ENCODE assay signal across 9 cellular contexts in genomic region chr19:40623403-40624239, GRCh38. TPM values are rescaled to one million over a fixed set of nuclear protein-coding genes. Genes with fewer than 3 reads are reported as not detected.
DNase-seq lines count a peak whose midpoint lies in the region; ATAC-seq, FAIRE-seq and TF ChIP-seq lines count a peak whose summit lies in the region.
"Had no signal": no experiment of that assay in that cellular context is flagged by ENCODE, and none has a peak within 500 bp of the region (broad histone marks: within the 10 kb centered on the region; RNA-seq: fewer than 3 reads in every experiment).

No MANE protein-coding gene starts in this region.

- 0 out of 2 replicates have a peak overlapping the region, but pooled peaks have one; percentile 55 for H2BK15ac ChIP-seq in H1 (ENCODE audit: low read length)

- no peak overlapping the region for H4K5ac ChIP-seq in H1 (ENCODE audit: insufficient read length, low read depth, low read length)

- 0 out of 4 replicates have a peak, but pooled peaks of 1 of the 2 experiments have one; percentile 0 for TF ChIP-seq RAD21 in H1 (IDR thresholded peaks at IDR 0.05 in 1 of 2, conservative IDR thresholded peaks at IDR 0.05 in 1 of 2; ENCODE audit: low read depth in 2 of 2, low read length in 2 of 2)

- 13% methylated on average over 41 of the region's 41 CpGs for WGBS in HUES64
- whole genome bisulfite sequencing in H1 (ENCODE audit: extremely low coverage in 1 of 2, insufficient coverage in 1 of 2, insufficient read length in 1 of 2, insufficient replicate concordance in 2 of 2, low coverage in 1 of 2, low lambda C conversion rate in 2 of 2, missing lambda C conversion rate in 1 of 2), 2 experiments = 14% methylated on average over 35 of the region's 41 CpGs; no CpG with 5 or more reads in 1 of the 2 experiments

- H3K9me3 Mint-ChIP-seq in effector memory CD8-positive, alpha-beta T cell = no peaks in the 10 kb centered on the region
- H3K9me3 Mint-ChIP-seq: central memory CD8-positive, alpha-beta T cell; neural crest cell had no signal

- H3K23ac ChIP-seq in H1 (ENCODE audit: insufficient read length) = no peak overlapping the region

- H3K4me3 ChIP-seq in HUES64 (ENCODE audit: low read length) (peak overlapping the region; percentile 44), H1 (ENCODE audit: extremely low read depth in 1 of 4, insufficient read depth in 2 of 4, low read depth in 3 of 4, low read length in 4 of 4) (peak overlapping the region; percentile 6 to 53 (median 42); a peak in 7 of 8 replicates), osteoblast (ENCODE audit: insufficient read depth, low read length) (no peak overlapping the region)

- H3K79me2 ChIP-seq in H1 (ENCODE audit: control insufficient read depth in 1 of 2, insufficient read depth in 2 of 2, low read length in 2 of 2) = no peaks in the 10 kb centered on the region
- H3K79me2 ChIP-seq in osteoblast (ENCODE audit: insufficient read depth, low read length) = no peaks in the 10 kb centered on the region

- peaks cover 0 to 5% of the 10 kb centered on the region in 2 experiments for H4K20me1 ChIP-seq in H1 (replicated peaks in 1 of 2; ENCODE audit: control insufficient read depth in 1 of 2, insufficient read depth in 2 of 2, low read length in 2 of 2)
- peaks cover 2% of the 10 kb centered on the region for H4K20me1 ChIP-seq in osteoblast (ENCODE audit: insufficient read depth, low read length)

- H3K27me3 Mint-ChIP-seq in effector memory CD8-positive, alpha-beta T cell = no peaks in the 10 kb centered on the region
- H3K27me3 Mint-ChIP-seq: central memory CD8-positive, alpha-beta T cell had no signal

- peaks cover 49% of the 10 kb centered on the region for H3K36me3 Mint-ChIP-seq in effector memory CD8-positive, alpha-beta T cell (ENCODE audit: insufficient read depth)

- no peak overlapping the region for H4K91ac ChIP-seq in H1 (replicated peaks; ENCODE audit: insufficient read length, low read length)

- peaks cover 2 to 4% of the 10 kb centered on the region in 2 donors for H3K4me1 Mint-ChIP-seq in effector memory CD8-positive, alpha-beta T cell (ENCODE audit: low read depth in 2 of 2)

- H4K8ac ChIP-seq in H1 (ENCODE audit: extremely low read depth, insufficient read depth, low read length) = peak overlapping the region; percentile 91

- H2BK12ac ChIP-seq in H1 (ENCODE audit: low read depth, low read length) = no peak overlapping the region; the same call in 1 of the 2 replicates

- H2AFZ ChIP-seq in H1 (ENCODE audit: low read length) (no peak overlapping the region), osteoblast (ENCODE audit: low read length) (no peak overlapping the region)

- H3K23me2 ChIP-seq in H1 (ENCODE audit: low read depth, low read length) = peaks cover 2% of the 10 kb centered on the region; the same call in 1 of the 2 replicates

- no peak overlapping the region for H3K4ac ChIP-seq in H1 (replicated peaks; ENCODE audit: insufficient read length, low read depth, low read length)

- H3K27ac ChIP-seq in HUES64 (ENCODE audit: low read depth, low read length) (peak overlapping the region; percentile 66; the same call in 1 of the 2 replicates), H1 (ENCODE audit: low read depth, low read length) (no peak overlapping the region; the same call in 1 of the 2 replicates), osteoblast (ENCODE audit: low read depth, low read length) (no peak overlapping the region)

- peaks cover 47% of the 10 kb centered on the region for H3K36me3 ChIP-seq in HUES64 (ENCODE audit: insufficient read depth, low read length)
- peaks cover 5 to 37% (median 18%) of the 10 kb centered on the region in 4 experiments for H3K36me3 ChIP-seq in H1 (ENCODE audit: control insufficient read depth in 2 of 4, insufficient read depth in 4 of 4, low read length in 3 of 4)
- peaks cover 40% of the 10 kb centered on the region for H3K36me3 ChIP-seq in osteoblast (ENCODE audit: insufficient read depth, low read length)

- no peak overlapping the region for H2BK20ac ChIP-seq in H1 (ENCODE audit: low read length)

- H3K9me3 ChIP-seq in HUES64 (ENCODE audit: insufficient read depth, low read depth, low read length) = no peaks in the 10 kb centered on the region
- no peaks in the 10 kb centered on the region for H3K9me3 ChIP-seq in H1 (ENCODE audit: insufficient read depth in 2 of 2, low read depth in 1 of 2, low read length in 1 of 2)
- H3K9me3 ChIP-seq in osteoblast (ENCODE audit: low read depth, low read length) = no peaks in the 10 kb centered on the region

- peak overlapping the region; percentile 32 for H3K56ac ChIP-seq in H1 (replicated peaks; ENCODE audit: insufficient read length, low read depth, low read length)

- H3K9ac ChIP-seq in HUES64 (ENCODE audit: low read depth, low read length) (no peak overlapping the region), H1 (replicated peaks in 1 of 4; ENCODE audit: extremely low read depth in 1 of 4, low read depth in 3 of 4, low read length in 3 of 4) (peak overlapping the region in 3 of 4 experiments; percentile 41 to 46 (median 45); a peak in 3 of 7 replicates)

- H2BK5ac ChIP-seq in H1 (ENCODE audit: low read depth, low read length) = peak overlapping the region; percentile 61; the same call in 1 of the 2 replicates

- H3K4me3 Mint-ChIP-seq in effector memory CD8-positive, alpha-beta T cell = no peak overlapping the region
- H3K4me3 Mint-ChIP-seq: central memory CD8-positive, alpha-beta T cell; neural crest cell had no signal

- H3K4me2 ChIP-seq in H1 (ENCODE audit: insufficient read depth in 1 of 2, low read depth in 2 of 2, low read length in 2 of 2) (peak overlapping the region; percentile 54 to 81), osteoblast (ENCODE audit: insufficient read depth, low read length) (no peak overlapping the region)

- DNase-seq in NCI-H510A treated with DMSO at 0.1 percent for 48 hours (lab: John Stamatoyannopoulos, UW) (peak; percentile 88), H1 (ENCODE audit: low read depth in 1 of 2, low spot score in 2 of 2) (peak in 1 of 2 experiments; percentile 100), osteoblast (ENCODE audit: insufficient read length, low spot score, missing footprints) (peak; percentile 81), GF-D8 (lab: John Stamatoyannopoulos, UW) (no peak)
- no peak for DNase-seq in effector memory CD8-positive, alpha-beta T cell

- no peak overlapping the region for H2AK5ac ChIP-seq in H1 (ENCODE audit: low read depth, low read length)

- no peak for ATAC-seq in GM18861 (IDR thresholded peaks at IDR 0.05; ENCODE audit: unreplicated experiment)
- ATAC-seq in effector memory CD8-positive, alpha-beta T cell (replicated peaks) = no peak

- H3K4me1 ChIP-seq in HUES64 (ENCODE audit: insufficient read depth, low read length) (no peaks in the 10 kb centered on the region; the same call in 1 of the 2 replicates), H1 (replicated peaks in 1 of 4; ENCODE audit: control insufficient read depth in 3 of 4, insufficient read depth in 4 of 4, low read length in 3 of 4) (peaks cover 0 to 18% (median 8%) of the 10 kb centered on the region in 4 experiments; a peak in 6 of 7 replicates), osteoblast (ENCODE audit: insufficient read depth, low read length) (no peaks in the 10 kb centered on the region)

- no peak overlapping the region for H2BK120ac ChIP-seq in H1 (replicated peaks; ENCODE audit: low read depth, low read length)

- peak overlapping the region; percentile 75; the same call in 1 of the 2 replicates for H3K18ac ChIP-seq in H1 (ENCODE audit: extremely low read depth, low read length)

- no peak for FAIRE-seq in H1 (lab: Jason Lieb, UNC)

- H3K27ac Mint-ChIP-seq in effector memory CD8-positive, alpha-beta T cell = peak overlapping the region in 1 of 2 donors; percentile 21

- peak in 1 of 3 experiments; percentile 1; a peak in 1 of 4 replicates for TF ChIP-seq CTCF in H1 (IDR thresholded peaks at IDR 0.05; ENCODE audit: control extremely low read depth in 1 of 3, insufficient read depth in 1 of 3, low read depth in 1 of 3, low read length in 3 of 3)
- TF ChIP-seq CTCF in osteoblast (IDR thresholded peaks at IDR 0.05; ENCODE audit: extremely low read depth, low read depth, low read length) = no peak

- CTCF ChIA-PET in H1 (lab: Charles Lee; ENCODE audit: partially characterized antibody) = interaction anchor here (1.0 to 5.3 kb wide), 4 partner anchors 11 to 21 kb away, joined by 4 to 51 read pairs (median 7); no protein-coding TSS in a partner anchor

- H3K27me3 ChIP-seq in HUES64 (ENCODE audit: insufficient read depth, low read length) (no peaks in the 10 kb centered on the region), H1 (replicated peaks in 1 of 4; ENCODE audit: control insufficient read depth in 3 of 4, extremely low read depth in 1 of 4, insufficient read depth in 3 of 4, low read length in 3 of 4) (no peaks in the 10 kb centered on the region; a peak in 1 of 7 replicates), osteoblast (ENCODE audit: insufficient read depth, low read length) (no peaks in the 10 kb centered on the region)

- H3K79me1 ChIP-seq in H1 (ENCODE audit: low read depth, low read length) = no peaks in the 10 kb centered on the region

- POLR2A ChIA-PET in H1 (lab: Charles Lee; ENCODE audit: partially characterized antibody) = interaction anchor here (0.8 to 2.3 kb wide), 8 partner anchors 9 to 181 kb away, joined by 3 to 14 read pairs (median 6); no protein-coding TSS in a partner anchor

- H3K14ac ChIP-seq in H1 (ENCODE audit: insufficient read length) = no peak overlapping the region

- peak in 1 of 2 experiments; percentile 63; a peak in 2 of 3 replicates for TF ChIP-seq POLR2A in H1 (IDR thresholded peaks at IDR 0.05; ENCODE audit: control extremely low read depth in 1 of 2, low read depth in 2 of 2, low read length in 2 of 2)

- TF ChIP-seq EP300 in H1 (IDR thresholded peaks at IDR 0.05; ENCODE audit: borderline replicate concordance in 1 of 2, low read depth in 2 of 2, low read length in 2 of 2) = no peak

RNA-seq across cellular contexts. Expression of gene LTBP4, which starts 22.5 kb away (rescaled TPM):
- polyA plus RNA-seq in HUES64 (2013, experiment 1 of 2) = 46.5 TPM
- polyA plus RNA-seq in HUES64 (2013, experiment 2 of 2) = 64.4 TPM
- 75.3 and 77.1 TPM in 2 replicates for total RNA-seq in H1 (2021; fragmentation: NEBNext Ultra II Directional; extraction: Animal tissue kit (Norgen Biotek cat#: 25700))
- polyA plus RNA-seq in H1 (2011; rRNA removed) = 54.5 and 111 TPM in 2 replicates
- polyA plus RNA-seq in H1 (2011; cell fraction: cytosol; rRNA removed) = 68.6 TPM
- polyA plus RNA-seq in H1 (2011; cell fraction: nucleus; rRNA removed) = 270 TPM
- 51.9 to 154 TPM (median 115 TPM) in 4 replicates for polyA plus RNA-seq in H1 (2012, experiment 1 of 2)
- polyA plus RNA-seq in H1 (2012, experiment 2 of 2) = 94.0 TPM
- 67.1 TPM for polyA plus RNA-seq in H1 (2013, experiment 1 of 2)
- 56.9 TPM for polyA plus RNA-seq in H1 (2013, experiment 2 of 2)
- polyA minus RNA-seq in H1 (2011; rRNA and poly(A)+ RNA removed) = 21.2 and 23.9 TPM in 2 replicates
- polyA minus RNA-seq in H1 (2011; cell fraction: cytosol; rRNA and poly(A)+ RNA removed) = 61.7 TPM
- polyA minus RNA-seq in H1 (2011; cell fraction: nucleus; rRNA and poly(A)+ RNA removed) = 58.2 TPM
- total RNA-seq in osteoblast = 13.6 and 16.6 TPM in 2 replicates

RNA-seq across cellular contexts. Expression of gene SHKBP1, which starts 46.9 kb away (rescaled TPM):
- 48.2 TPM for polyA plus RNA-seq in HUES64 (2013, experiment 1 of 2)
- polyA plus RNA-seq in HUES64 (2013, experiment 2 of 2) = 72.7 TPM
- total RNA-seq in H1 (2021; fragmentation: NEBNext Ultra II Directional; extraction: Animal tissue kit (Norgen Biotek cat#: 25700)) = 72.8 and 74.6 TPM in 2 replicates
- 98.8 and 158 TPM in 2 replicates for polyA plus RNA-seq in H1 (2011; rRNA removed)
- polyA plus RNA-seq in H1 (2011; cell fraction: cytosol; rRNA removed) = 81.1 TPM
- 207 TPM for polyA plus RNA-seq in H1 (2011; cell fraction: nucleus; rRNA removed)
- polyA plus RNA-seq in H1 (2012, experiment 1 of 2) = 79.8 to 106 TPM (median 102 TPM) in 4 replicates
- 95.8 TPM for polyA plus RNA-seq in H1 (2012, experiment 2 of 2)
- polyA plus RNA-seq in H1 (2013, experiment 1 of 2) = 79.2 TPM
- polyA plus RNA-seq in H1 (2013, experiment 2 of 2) = 73.3 TPM
- polyA minus RNA-seq in H1 (2011; rRNA and poly(A)+ RNA removed) = 44.1 and 59.2 TPM in 2 replicates
- 83.1 TPM for polyA minus RNA-seq in H1 (2011; cell fraction: cytosol; rRNA and poly(A)+ RNA removed)
- polyA minus RNA-seq in H1 (2011; cell fraction: nucleus; rRNA and poly(A)+ RNA removed) = 68.1 TPM
- 16.3 and 18.9 TPM in 2 replicates for total RNA-seq in osteoblast

Comparison
In these comparisons a context has a peak if more than half of its experiments do, and no peak if none do; other contexts are left out.
1. DNase-seq: peak in NCI-H510A treated with DMSO at 0.1 percent for 48 hours (single experiment) and osteoblast (single experiment); none in GF-D8 (single experiment) and effector memory CD8-positive, alpha-beta T cell (0 of 3).